Comparison of ENCODE assay signal across 12 cellular contexts in genomic region chr13:101941095-101941777, GRCh38.
A peak's percentile ranks its signal among the peaks of the same experiment; 100 is the strongest.
DNase-seq lines count a peak whose midpoint lies in the region; ATAC-seq, FAIRE-seq and TF ChIP-seq lines count a peak whose summit lies in the region.
"Had no signal": no experiment of that assay in that cellular context is flagged by ENCODE, and none has a peak within 500 bp of the region (broad histone marks: within the 10 kb centered on the region; RNA-seq: fewer than 3 reads in every experiment).

No MANE protein-coding gene starts in this region.

- no peak overlapping the region for H2AFZ ChIP-seq in MM.1S (ENCODE audit: low read length)

- H3K27ac ChIP-seq in MM.1S (ENCODE audit: low read length) (no peak overlapping the region), right lobe of liver (no peak overlapping the region)
- H3K27ac ChIP-seq: body of pancreas had no signal

- H3K9me2 ChIP-seq in MM.1S (replicated peaks; ENCODE audit: insufficient read depth, low read length) = no peaks in the 10 kb centered on the region

- H3K4me1 ChIP-seq in MM.1S (ENCODE audit: low read length) (no peaks in the 10 kb centered on the region), right lobe of liver (peaks cover 0 to 13% (median 8%) of the 10 kb centered on the region in 4 donors)
- H3K4me1 ChIP-seq: body of pancreas had no signal

- no peaks in the 10 kb centered on the region for H3F3A ChIP-seq in MM.1S (ENCODE audit: insufficient read depth, low read length)

- ATAC-seq in right lobe of liver = peak; percentile 83 to 93 (median 90)
- no peak for ATAC-seq in HG03457 (IDR thresholded peaks at IDR 0.05; ENCODE audit: unreplicated experiment)

- H3K27me3 ChIP-seq in MM.1S (replicated peaks; ENCODE audit: insufficient read depth, low read length) = no peaks in the 10 kb centered on the region
- H3K27me3 ChIP-seq in right lobe of liver = no peaks in the 10 kb centered on the region
- H3K27me3 ChIP-seq: body of pancreas had no signal

- 15% methylated on average over 2 of the region's 2 CpGs for WGBS in right lobe of liver (ENCODE audit: insufficient coverage, low coverage, low lambda C conversion rate, missing lambda C conversion rate)

- H3K36me3 ChIP-seq in MM.1S (replicated peaks; ENCODE audit: insufficient read depth, low read length) (no peaks in the 10 kb centered on the region), right lobe of liver (no peaks in the 10 kb centered on the region)

- H3K4me2 ChIP-seq in MM.1S (ENCODE audit: low read depth, low read length) = no peak overlapping the region

- H3K9ac ChIP-seq in MM.1S (ENCODE audit: low read length) = no peak overlapping the region

- in situ Hi-C loops in astrocyte of the cerebellum (cut with HindIII; ENCODE audit: low sequenced_read_pairs) = no loop called here

- no peaks in the 10 kb centered on the region for H4K20me1 ChIP-seq in MM.1S (ENCODE audit: insufficient read depth, low read length)

- no peak for FAIRE-seq in D721Med (lab: Jason Lieb, UNC)

- H3K9me3 ChIP-seq in MM.1S (replicated peaks; ENCODE audit: insufficient read depth, low read length) (no peaks in the 10 kb centered on the region), right lobe of liver (no peaks in the 10 kb centered on the region)
- H3K9me3 ChIP-seq: body of pancreas had no signal

- TF ChIP-seq CTCF in D721Med (IDR thresholded peaks at IDR 0.05; ENCODE audit: insufficient read depth, missing control alignments) (peak; percentile 6), MM.1S (IDR thresholded peaks at IDR 0.05; ENCODE audit: low read length) (peak; percentile 24), astrocyte of the cerebellum (IDR thresholded peaks at IDR 0.05; ENCODE audit: low read depth, low read length, missing control alignments) (peak; percentile 44), right lobe of liver (IDR thresholded peaks at IDR 0.05) (peak; percentile 45 to 57 (median 48))

- no peak for TF ChIP-seq POLR2A in right lobe of liver (IDR thresholded peaks at IDR 0.05)

- intact Hi-C loops in right lobe of liver (cut with DNase I) = no loop called here

- no peaks in the 10 kb centered on the region for H3K79me2 ChIP-seq in MM.1S (ENCODE audit: low read length)

- H3K4me3 ChIP-seq in MM.1S (ENCODE audit: low read length) (no peak overlapping the region), astrocyte of the cerebellum (ENCODE audit: low read depth, low read length) (no peak overlapping the region), right lobe of liver (no peak overlapping the region)
- H3K4me3 ChIP-seq: body of pancreas had no signal

- DNase-seq in D721Med (ENCODE audit: insufficient read length, low spot score) (no peak), MM.1S (no peak), astrocyte of the cerebellum (ENCODE audit: low read depth) (no peak), right lobe of liver (peak in 1 of 3 donors; percentile 54), CD1c-positive myeloid dendritic cell (ENCODE audit: extremely low spot score) (no peak), D341Med (ENCODE audit: low spot score) (no peak)
- no peak for DNase-seq in activated naive CD4-positive, alpha-beta T cell treated with Interleukin-2 at 50 U/mL for 16 hours
- DNase-seq: naive B cell; RPMI8226; stimulated activated CD4-positive, alpha-beta T cell treated with anti-CD3 and anti-CD28 coated beads, Interleukin-2, amount 100 ng/mL, for 24 hours had no signal
